ENCODE assay signal across 11 cellular contexts in genomic region chr15:65323071-65323511, GRCh38. TPM values are rescaled to one million over a fixed set of nuclear protein-coding genes. Genes with fewer than 3 reads are reported as not detected.
DNase-seq lines count a peak whose midpoint lies in the region; ATAC-seq and TF ChIP-seq lines count a peak whose summit lies in the region.
"Had no signal": no experiment of that assay in that cellular context is flagged by ENCODE, and none has a peak within 500 bp of the region (broad histone marks: within the 10 kb centered on the region; RNA-seq: fewer than 3 reads in every experiment).

No MANE protein-coding gene starts in this region.

- H3K27ac Mint-ChIP-seq in chondrocyte (ENCODE audit: unreplicated experiment), result no peak overlapping the region
- H3K27ac Mint-ChIP-seq: activated naive CD4-positive, alpha-beta T cell treated with anti-CD3 and anti-CD28 coated beads, Interleukin-2, amount 10 ng/mL, durations not matched to agents 7 days and 5 days had no signal

- no peak overlapping the region for H3K4me3 Mint-ChIP-seq in chondrocyte (ENCODE audit: unreplicated experiment)
- H3K4me3 Mint-ChIP-seq: activated naive CD4-positive, alpha-beta T cell treated with anti-CD3 and anti-CD28 coated beads, Interleukin-2, amount 10 ng/mL, durations not matched to agents 7 days and 5 days had no signal

- H3K9me3 Mint-ChIP-seq in chondrocyte (ENCODE audit: low read depth), result no peaks in the 10 kb centered on the region
- H3K9me3 Mint-ChIP-seq: activated naive CD4-positive, alpha-beta T cell treated with anti-CD3 and anti-CD28 coated beads, Interleukin-2, amount 10 ng/mL, durations not matched to agents 7 days and 5 days had no signal

- H3K27me3 Mint-ChIP-seq in chondrocyte (ENCODE audit: low read depth), result peaks cover 4% of the 10 kb centered on the region

- no peak for TF ChIP-seq CTCF in astrocyte of the spinal cord (IDR thresholded peaks at IDR 0.05; ENCODE audit: low read depth, low read length)
- TF ChIP-seq CTCF in chondrocyte (IDR thresholded peaks at IDR 0.05), result no peak

- no peak for ATAC-seq in GM21528 (IDR thresholded peaks at IDR 0.05; ENCODE audit: low FRiP score, unreplicated experiment)

- H3K4me1 Mint-ChIP-seq in chondrocyte (ENCODE audit: low read depth), result peaks cover 5% of the 10 kb centered on the region
- H3K4me1 Mint-ChIP-seq: activated naive CD4-positive, alpha-beta T cell treated with anti-CD3 and anti-CD28 coated beads, Interleukin-2, amount 10 ng/mL, durations not matched to agents 7 days and 5 days had no signal

- DNase-seq in Ammon's horn (ENCODE audit: low spot score) (peak; percentile 59), NCI-H2081 (lab: John Stamatoyannopoulos, UW) (peak; percentile 78 to 85), astrocyte of the spinal cord (ENCODE audit: low read depth, low spot score) (peak; percentile 33), left kidney (ENCODE audit: low read depth, low spot score) (peak; percentile 74), NCI-H187 (lab: John Stamatoyannopoulos, UW) (no peak), chondrocyte (ENCODE audit: low spot score) (no peak), NOMO-1 treated with dmso at 0.1 percent for 144 hours (lab: John Stamatoyannopoulos, UW; ENCODE audit: unreplicated experiment) (no peak)
- DNase-seq: activated naive CD4-positive, alpha-beta T cell treated with anti-CD3 and anti-CD28 coated beads, Interleukin-2, amount 10 ng/mL, durations not matched to agents 7 days and 5 days; T1000 had no signal

- in situ Hi-C loops in astrocyte of the spinal cord (cut with HindIII; ENCODE audit: low sequenced_read_pairs), result no loop called here

- no peaks in the 10 kb centered on the region for H3K36me3 Mint-ChIP-seq in chondrocyte (ENCODE audit: low read depth)
- H3K36me3 Mint-ChIP-seq: activated naive CD4-positive, alpha-beta T cell treated with anti-CD3 and anti-CD28 coated beads, Interleukin-2, amount 10 ng/mL, durations not matched to agents 7 days and 5 days had no signal

- no peak overlapping the region for H3K4me3 ChIP-seq in astrocyte of the spinal cord (ENCODE audit: low read depth, low read length)

RNA-seq across cellular contexts. Expression of gene RNU5B-1, which starts 18.6 kb away (rescaled TPM):
- total RNA-seq in chondrocyte, result 11.4 TPM in 1 of 3 replicates, not detected in the others
- total RNA-seq: frontal cortex had no signal

RNA-seq across cellular contexts. Expression of gene RNU5A-1, which starts 27.2 kb away (rescaled TPM):
- total RNA-seq in chondrocyte, result not detected in 3 replicates
- total RNA-seq: frontal cortex had no signal

RNA-seq across cellular contexts. Expression of gene PARP16, which starts 36.4 kb away (rescaled TPM):
- total RNA-seq in chondrocyte, result 7.1 to 8.7 TPM (median 8.2 TPM) in 3 replicates

RNA-seq across cellular contexts. Expression of gene IGDCC3, which starts 54.7 kb away (rescaled TPM):
- 0.13 to 0.31 TPM (median 0.27 TPM) in 3 replicates for total RNA-seq in chondrocyte

Comparison
In these comparisons a context has a peak if more than half of its experiments do, and no peak if none do; other contexts are left out.
1. DNase-seq: peak in Ammon's horn (single experiment), NCI-H2081 (2 of 2), astrocyte of the spinal cord (single experiment) and left kidney (single experiment); none in NCI-H187 (0 of 2), chondrocyte (single experiment) and NOMO-1 treated with dmso at 0.1 percent for 144 hours (single experiment).